ENCODE assay signal across 1 cellular context in the genomic region with DNA sequence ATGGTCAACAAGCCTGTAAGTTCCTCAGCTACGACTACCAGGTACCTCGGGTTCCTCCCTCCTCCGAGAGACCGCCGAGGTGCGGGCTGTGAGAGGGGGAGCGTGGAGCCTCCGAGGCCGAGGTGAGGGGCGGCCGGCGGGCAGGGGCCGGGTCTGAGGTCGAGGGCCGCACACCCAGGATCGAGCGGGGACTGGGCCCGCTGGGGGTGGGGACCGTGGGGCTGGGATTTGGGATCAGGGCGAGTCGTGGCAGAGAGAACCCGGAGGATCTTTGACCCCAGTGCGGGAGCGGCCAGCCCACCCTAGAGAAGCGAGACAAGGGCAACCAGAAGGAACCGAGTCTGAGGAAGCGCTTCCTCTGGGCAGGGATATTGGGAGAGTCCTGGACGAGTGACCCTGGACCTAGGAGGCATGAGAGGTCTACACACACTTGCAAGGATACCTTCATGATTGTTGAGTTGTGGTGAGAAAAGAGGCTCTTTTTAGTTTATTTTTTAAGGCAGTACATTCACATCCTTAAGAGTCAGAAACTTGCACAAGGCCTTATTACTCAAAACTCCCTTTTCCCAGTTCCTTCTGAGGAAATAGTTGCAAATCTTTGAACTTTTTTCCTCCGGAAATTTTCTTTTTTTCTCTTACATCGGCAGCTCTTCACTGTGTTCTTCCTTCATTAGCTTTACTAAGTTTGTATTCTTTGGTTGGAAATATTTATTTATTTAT.
TF ChIP-seq lines count a peak whose summit lies in the region.

No MANE protein-coding gene starts in this region.

TF ChIP-seq in H1, 55 proteins besides CTCF, POLR2A, EP300 and RAD21:
- 0 out of 4 replicates have a peak, but pooled peaks of 1 of the 2 experiments have one; percentile 10 for TF ChIP-seq SIN3A (conservative IDR thresholded peaks at IDR 0.05 in 1 of 2, IDR thresholded peaks at IDR 0.05 in 1 of 2; ENCODE audit: low read depth in 1 of 2, low read length in 2 of 2)
- TF ChIP-seq, protein P1, sequence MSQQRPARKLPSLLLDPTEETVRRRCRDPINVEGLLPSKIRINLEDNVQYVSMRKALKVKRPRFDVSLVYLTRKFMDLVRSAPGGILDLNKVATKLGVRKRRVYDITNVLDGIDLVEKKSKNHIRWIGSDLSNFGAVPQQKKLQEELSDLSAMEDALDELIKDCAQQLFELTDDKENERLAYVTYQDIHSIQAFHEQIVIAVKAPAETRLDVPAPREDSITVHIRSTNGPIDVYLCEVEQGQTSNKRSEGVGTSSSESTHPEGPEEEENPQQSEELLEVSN (IDR thresholded peaks at IDR 0.05), result no peak
- TF ChIP-seq CREB1 (IDR thresholded peaks at IDR 0.05), result no peak
- peak; percentile 50 for TF ChIP-seq ASH2L (IDR thresholded peaks at IDR 0.05; ENCODE audit: low read length)
- 0 out of 2 replicates have a peak, but pooled peaks have one; percentile 16 for TF ChIP-seq RBBP5 (IDR thresholded peaks at IDR 0.05; ENCODE audit: borderline replicate concordance, low read depth, low read length)
- no peak for TF ChIP-seq TEAD4 (IDR thresholded peaks at IDR 0.05; ENCODE audit: low read depth, low read length)
- TF ChIP-seq SP4 (IDR thresholded peaks at IDR 0.05; ENCODE audit: low read length), result 0 out of 2 replicates have a peak, but pooled peaks have one; percentile 13
- TF ChIP-seq, protein P2, sequence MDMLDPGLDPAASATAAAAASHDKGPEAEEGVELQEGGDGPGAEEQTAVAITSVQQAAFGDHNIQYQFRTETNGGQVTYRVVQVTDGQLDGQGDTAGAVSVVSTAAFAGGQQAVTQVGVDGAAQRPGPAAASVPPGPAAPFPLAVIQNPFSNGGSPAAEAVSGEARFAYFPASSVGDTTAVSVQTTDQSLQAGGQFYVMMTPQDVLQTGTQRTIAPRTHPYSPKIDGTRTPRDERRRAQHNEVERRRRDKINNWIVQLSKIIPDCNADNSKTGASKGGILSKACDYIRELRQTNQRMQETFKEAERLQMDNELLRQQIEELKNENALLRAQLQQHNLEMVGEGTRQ (IDR thresholded peaks at IDR 0.05; ENCODE audit: low read length), result no peak
- TF ChIP-seq KDM5A (IDR thresholded peaks at IDR 0.05; ENCODE audit: low read length), result no peak
- TF ChIP-seq SUZ12 (IDR thresholded peaks at IDR 0.05; ENCODE audit: low read length), result no peak
- 0 out of 2 replicates have a peak, but pooled peaks have one; percentile 33 for TF ChIP-seq POLR2AphosphoS5 (IDR thresholded peaks at IDR 0.05; ENCODE audit: low read depth, low read length)
- TF ChIP-seq SP1 (IDR thresholded peaks at IDR 0.05; ENCODE audit: low read depth, low read length), result no peak
- no peak for TF ChIP-seq MAFK (IDR thresholded peaks at IDR 0.05; ENCODE audit: low read depth, low read length)
- TF ChIP-seq, protein P3, sequence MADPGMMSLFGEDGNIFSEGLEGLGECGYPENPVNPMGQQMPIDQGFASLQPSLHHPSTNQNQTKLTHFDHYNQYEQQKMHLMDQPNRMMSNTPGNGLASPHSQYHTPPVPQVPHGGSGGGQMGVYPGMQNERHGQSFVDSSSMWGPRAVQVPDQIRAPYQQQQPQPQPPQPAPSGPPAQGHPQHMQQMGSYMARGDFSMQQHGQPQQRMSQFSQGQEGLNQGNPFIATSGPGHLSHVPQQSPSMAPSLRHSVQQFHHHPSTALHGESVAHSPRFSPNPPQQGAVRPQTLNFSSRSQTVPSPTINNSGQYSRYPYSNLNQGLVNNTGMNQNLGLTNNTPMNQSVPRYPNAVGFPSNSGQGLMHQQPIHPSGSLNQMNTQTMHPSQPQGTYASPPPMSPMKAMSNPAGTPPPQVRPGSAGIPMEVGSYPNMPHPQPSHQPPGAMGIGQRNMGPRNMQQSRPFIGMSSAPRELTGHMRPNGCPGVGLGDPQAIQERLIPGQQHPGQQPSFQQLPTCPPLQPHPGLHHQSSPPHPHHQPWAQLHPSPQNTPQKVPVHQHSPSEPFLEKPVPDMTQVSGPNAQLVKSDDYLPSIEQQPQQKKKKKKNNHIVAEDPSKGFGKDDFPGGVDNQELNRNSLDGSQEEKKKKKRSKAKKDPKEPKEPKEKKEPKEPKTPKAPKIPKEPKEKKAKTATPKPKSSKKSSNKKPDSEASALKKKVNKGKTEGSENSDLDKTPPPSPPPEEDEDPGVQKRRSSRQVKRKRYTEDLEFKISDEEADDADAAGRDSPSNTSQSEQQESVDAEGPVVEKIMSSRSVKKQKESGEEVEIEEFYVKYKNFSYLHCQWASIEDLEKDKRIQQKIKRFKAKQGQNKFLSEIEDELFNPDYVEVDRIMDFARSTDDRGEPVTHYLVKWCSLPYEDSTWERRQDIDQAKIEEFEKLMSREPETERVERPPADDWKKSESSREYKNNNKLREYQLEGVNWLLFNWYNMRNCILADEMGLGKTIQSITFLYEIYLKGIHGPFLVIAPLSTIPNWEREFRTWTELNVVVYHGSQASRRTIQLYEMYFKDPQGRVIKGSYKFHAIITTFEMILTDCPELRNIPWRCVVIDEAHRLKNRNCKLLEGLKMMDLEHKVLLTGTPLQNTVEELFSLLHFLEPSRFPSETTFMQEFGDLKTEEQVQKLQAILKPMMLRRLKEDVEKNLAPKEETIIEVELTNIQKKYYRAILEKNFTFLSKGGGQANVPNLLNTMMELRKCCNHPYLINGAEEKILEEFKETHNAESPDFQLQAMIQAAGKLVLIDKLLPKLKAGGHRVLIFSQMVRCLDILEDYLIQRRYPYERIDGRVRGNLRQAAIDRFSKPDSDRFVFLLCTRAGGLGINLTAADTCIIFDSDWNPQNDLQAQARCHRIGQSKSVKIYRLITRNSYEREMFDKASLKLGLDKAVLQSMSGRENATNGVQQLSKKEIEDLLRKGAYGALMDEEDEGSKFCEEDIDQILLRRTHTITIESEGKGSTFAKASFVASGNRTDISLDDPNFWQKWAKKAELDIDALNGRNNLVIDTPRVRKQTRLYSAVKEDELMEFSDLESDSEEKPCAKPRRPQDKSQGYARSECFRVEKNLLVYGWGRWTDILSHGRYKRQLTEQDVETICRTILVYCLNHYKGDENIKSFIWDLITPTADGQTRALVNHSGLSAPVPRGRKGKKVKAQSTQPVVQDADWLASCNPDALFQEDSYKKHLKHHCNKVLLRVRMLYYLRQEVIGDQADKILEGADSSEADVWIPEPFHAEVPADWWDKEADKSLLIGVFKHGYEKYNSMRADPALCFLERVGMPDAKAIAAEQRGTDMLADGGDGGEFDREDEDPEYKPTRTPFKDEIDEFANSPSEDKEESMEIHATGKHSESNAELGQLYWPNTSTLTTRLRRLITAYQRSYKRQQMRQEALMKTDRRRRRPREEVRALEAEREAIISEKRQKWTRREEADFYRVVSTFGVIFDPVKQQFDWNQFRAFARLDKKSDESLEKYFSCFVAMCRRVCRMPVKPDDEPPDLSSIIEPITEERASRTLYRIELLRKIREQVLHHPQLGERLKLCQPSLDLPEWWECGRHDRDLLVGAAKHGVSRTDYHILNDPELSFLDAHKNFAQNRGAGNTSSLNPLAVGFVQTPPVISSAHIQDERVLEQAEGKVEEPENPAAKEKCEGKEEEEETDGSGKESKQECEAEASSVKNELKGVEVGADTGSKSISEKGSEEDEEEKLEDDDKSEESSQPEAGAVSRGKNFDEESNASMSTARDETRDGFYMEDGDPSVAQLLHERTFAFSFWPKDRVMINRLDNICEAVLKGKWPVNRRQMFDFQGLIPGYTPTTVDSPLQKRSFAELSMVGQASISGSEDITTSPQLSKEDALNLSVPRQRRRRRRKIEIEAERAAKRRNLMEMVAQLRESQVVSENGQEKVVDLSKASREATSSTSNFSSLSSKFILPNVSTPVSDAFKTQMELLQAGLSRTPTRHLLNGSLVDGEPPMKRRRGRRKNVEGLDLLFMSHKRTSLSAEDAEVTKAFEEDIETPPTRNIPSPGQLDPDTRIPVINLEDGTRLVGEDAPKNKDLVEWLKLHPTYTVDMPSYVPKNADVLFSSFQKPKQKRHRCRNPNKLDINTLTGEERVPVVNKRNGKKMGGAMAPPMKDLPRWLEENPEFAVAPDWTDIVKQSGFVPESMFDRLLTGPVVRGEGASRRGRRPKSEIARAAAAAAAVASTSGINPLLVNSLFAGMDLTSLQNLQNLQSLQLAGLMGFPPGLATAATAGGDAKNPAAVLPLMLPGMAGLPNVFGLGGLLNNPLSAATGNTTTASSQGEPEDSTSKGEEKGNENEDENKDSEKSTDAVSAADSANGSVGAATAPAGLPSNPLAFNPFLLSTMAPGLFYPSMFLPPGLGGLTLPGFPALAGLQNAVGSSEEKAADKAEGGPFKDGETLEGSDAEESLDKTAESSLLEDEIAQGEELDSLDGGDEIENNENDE (IDR thresholded peaks at IDR 0.05; ENCODE audit: insufficient replicate concordance, low read length), result no peak
- TF ChIP-seq, protein P4, sequence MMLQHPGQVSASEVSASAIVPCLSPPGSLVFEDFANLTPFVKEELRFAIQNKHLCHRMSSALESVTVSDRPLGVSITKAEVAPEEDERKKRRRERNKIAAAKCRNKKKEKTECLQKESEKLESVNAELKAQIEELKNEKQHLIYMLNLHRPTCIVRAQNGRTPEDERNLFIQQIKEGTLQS (IDR thresholded peaks at IDR 0.05; ENCODE audit: insufficient read depth, low read depth, low read length), result no peak
